Comparison of ENCODE assay signal across 23 cellular contexts in genomic region chr15:92571824-92572223, GRCh38.
DNase-seq lines count a peak whose midpoint lies in the region; ATAC-seq, FAIRE-seq and TF ChIP-seq lines count a peak whose summit lies in the region.
"Had no signal": no experiment of that assay in that cellular context is flagged by ENCODE, and none has a peak within 500 bp of the region (broad histone marks: within the 10 kb centered on the region; RNA-seq: fewer than 3 reads in every experiment).

No MANE protein-coding gene starts in this region.

- H3K4me3 ChIP-seq in left ventricle myocardium inferior: no peak overlapping the region
- H3K4me3 ChIP-seq: GM23248 had no signal

- H3K4me1 Mint-ChIP-seq in endothelial cell (ENCODE audit: unreplicated experiment): peaks cover 54% of the 10 kb centered on the region
- H3K4me1 Mint-ChIP-seq: B cell; CD4-positive, alpha-beta memory T cell had no signal

- H3K4me1 ChIP-seq in left ventricle myocardium inferior: peaks cover 21% of the 10 kb centered on the region

- peaks cover 4% of the 10 kb centered on the region for H3K27me3 Mint-ChIP-seq in endothelial cell (ENCODE audit: unreplicated experiment)
- H3K27me3 Mint-ChIP-seq: B cell had no signal

- DNase-seq in Right ventricle myocardium inferior (ENCODE audit: missing footprints) (no peak), left ventricle myocardium superior (no peak), endothelial cell (ENCODE audit: low spot score) (no peak), myocyte (ENCODE audit: low read depth) (peak; percentile 76), GM12892 (ENCODE audit: insufficient read length) (no peak), left ventricle myocardium inferior (no peak), GM13977 (ENCODE audit: low spot score) (no peak)
- DNase-seq: C1 segment of cervical spinal cord; Calu3; CD4-positive, alpha-beta memory T cell; COR-L47; DMS53; DMS79 treated with DMSO at 0.1 percent for 48 hours; GF-D8; GM23248; H7; HCEC 1CT had no signal

- TF ChIP-seq CTCF in endothelial cell (IDR thresholded peaks at IDR 0.05; ENCODE audit: unreplicated experiment) (no peak), left ventricle myocardium inferior (IDR thresholded peaks at IDR 0.05; ENCODE audit: borderline replicate concordance) (no peak), GM13977 (IDR thresholded peaks at IDR 0.05; ENCODE audit: extremely low read depth, insufficient read depth, missing control alignments) (no peak)

- H3K9me3 ChIP-seq in left ventricle myocardium inferior (replicated peaks): no peaks in the 10 kb centered on the region

- no peak overlapping the region for H3K4me3 Mint-ChIP-seq in endothelial cell (ENCODE audit: unreplicated experiment)
- H3K4me3 Mint-ChIP-seq: B cell; CD4-positive, alpha-beta memory T cell had no signal

- TF ChIP-seq POLR2A in GM12892 (IDR thresholded peaks at IDR 0.05; ENCODE audit: low read depth, low read length): no peak

- H3K36me3 ChIP-seq in left ventricle myocardium inferior: no peaks in the 10 kb centered on the region

- no peaks in the 10 kb centered on the region for H3K9me3 Mint-ChIP-seq in endothelial cell (ENCODE audit: unreplicated experiment)

- ATAC-seq in Right ventricle myocardium inferior: peak; percentile 30
- ATAC-seq in left ventricle myocardium superior: no peak
- no peak for ATAC-seq in GM21717 (IDR thresholded peaks at IDR 0.05; ENCODE audit: unreplicated experiment)

- peaks cover 37% of the 10 kb centered on the region for H3K36me3 Mint-ChIP-seq in endothelial cell (ENCODE audit: low read depth, unreplicated experiment)
- H3K36me3 Mint-ChIP-seq: CD4-positive, alpha-beta memory T cell had no signal

- H3K27ac Mint-ChIP-seq in endothelial cell (ENCODE audit: unreplicated experiment): peak overlapping the region; percentile 72
- H3K27ac Mint-ChIP-seq: B cell had no signal

- intact Hi-C loops in Right ventricle myocardium inferior (cut with DNase I): no loop called here
- intact Hi-C loops in left ventricle myocardium superior (cut with micrococcal nuclease): no loop called here
- intact Hi-C loops in left ventricle myocardium inferior (cut with micrococcal nuclease): no loop called here

- FAIRE-seq in GM12892 (lab: Jason Lieb, UNC): no peak
- FAIRE-seq: A204.1, GM12891, H1 had no signal

- H3K27ac ChIP-seq in left ventricle myocardium inferior (replicated peaks): no peak overlapping the region
- H3K27ac ChIP-seq: 22Rv1, GM23248 had no signal

- in situ Hi-C loops in GM13977 (cut with MboI; ENCODE audit: low pct_unique_long_range_greater_than_20kb, low sequenced_read_pairs, unreplicated experiment): no loop called here

- no peaks in the 10 kb centered on the region for H3K27me3 ChIP-seq in left ventricle myocardium inferior (ENCODE audit: low read depth)
